ENCODE assay signal across 12 cellular contexts in genomic region chr17:37179893-37180292, GRCh38.
DNase-seq lines count a peak whose midpoint lies in the region; ATAC-seq, FAIRE-seq and TF ChIP-seq lines count a peak whose summit lies in the region.
"Had no signal": no experiment of that assay in that cellular context is flagged by ENCODE, and none has a peak within 500 bp of the region (broad histone marks: within the 10 kb centered on the region; RNA-seq: fewer than 3 reads in every experiment).

No MANE protein-coding gene starts in this region.

- no peak for TF ChIP-seq POLR2A in spleen (IDR thresholded peaks at IDR 0.05)

- DNase-seq in EH (ENCODE audit: low read depth) (peak; percentile 79), RCC 7860 (ENCODE audit: low spot score) (peak; percentile 15), dermis blood vessel endothelial cell (peak; percentile 78), lung microvascular endothelial cell (ENCODE audit: low read depth in 2 of 2) (peak; percentile 73 to 76), spleen (no peak), NCI-H69 (lab: John Stamatoyannopoulos, UW) (no peak), NAMALWA (ENCODE audit: low spot score) (no peak), mucosa of descending colon (no peak)
- DNase-seq: activated CD4-positive, alpha-beta T cell treated with anti-CD3 and anti-CD28 coated beads for 36 hours; NCI-H2029 treated with DMSO at 0.1 percent for 48 hours; stimulated activated CD4-positive, alpha-beta T cell treated with anti-CD3 and anti-CD28 coated beads, Interleukin-4, amount 100 ng/mL, for 24 hours had no signal

- no peaks in the 10 kb centered on the region for H3K4me1 ChIP-seq in spleen
- H3K4me1 ChIP-seq in mucosa of descending colon (ENCODE audit: low read depth): no peaks in the 10 kb centered on the region

- no peak for FAIRE-seq in RCC 7860 (lab: Jason Lieb, UNC)

- H3K36me3 ChIP-seq in spleen (peaks cover 0 to 67% (median 13%) of the 10 kb centered on the region in 6 donors), mucosa of descending colon (ENCODE audit: low read depth) (no peaks in the 10 kb centered on the region)

- intact Hi-C loops in spleen (cut with DNase I; ENCODE audit: low total_unique reads) (loop anchor here (5.0 kb wide), 1 partner anchor 108 kb away; no protein-coding TSS in a partner anchor), mucosa of descending colon (cut with DNase I, micrococcal nuclease) (no loop called here)

- H3K4me3 ChIP-seq in spleen (no peak overlapping the region), mucosa of descending colon (no peak overlapping the region)

- no peak for ATAC-seq in mucosa of descending colon
- ATAC-seq: activated CD4-positive, alpha-beta T cell treated with anti-CD3 and anti-CD28 coated beads for 36 hours had no signal

- H3K27ac ChIP-seq in spleen: no peak overlapping the region
- H3K27ac ChIP-seq: KMS-11 had no signal

- no peaks in the 10 kb centered on the region for H3K27me3 ChIP-seq in spleen (replicated peaks in 1 of 7)

- TF ChIP-seq CTCF in spleen (IDR thresholded peaks at IDR 0.05 in 8 of 11, conservative IDR thresholded peaks at IDR 0.05 in 3 of 11): no peak
- TF ChIP-seq CTCF in mucosa of descending colon (IDR thresholded peaks at IDR 0.05): no peak

- H3K9me3 ChIP-seq in spleen: no peaks in the 10 kb centered on the region
- H3K9me3 ChIP-seq in mucosa of descending colon: no peaks in the 10 kb centered on the region

- WGBS in spleen, 5 donors: 91 to 100% (median 97%) methylated on average over 1 of the region's 1 CpG

Comparison
In these comparisons a context has a peak if more than half of its experiments do, and no peak if none do; other contexts are left out.
1. DNase-seq: peak in EH (single experiment), RCC 7860 (single experiment), dermis blood vessel endothelial cell (single experiment) and lung microvascular endothelial cell (2 of 2); none in spleen (single experiment), NCI-H69 (single experiment), NAMALWA (single experiment) and mucosa of descending colon (0 of 3).